In genomic region chr6:111817451-111818146, GRCh38 we compare ENCODE assay signal across 14 cellular contexts. TPM values are rescaled to one million over a fixed set of nuclear protein-coding genes. Genes with fewer than 3 reads are reported as not detected.
DNase-seq lines count a peak whose midpoint lies in the region; ATAC-seq lines count a peak whose summit lies in the region.
"Had no signal": no experiment of that assay in that cellular context is flagged by ENCODE, and none has a peak within 500 bp of the region (broad histone marks: within the 10 kb centered on the region; RNA-seq: fewer than 3 reads in every experiment).

No MANE protein-coding gene starts in this region.

- peaks cover 70% of the 10 kb centered on the region for H3K4me1 Mint-ChIP-seq in activated naive CD4-positive, alpha-beta T cell treated with anti-CD3 and anti-CD28 coated beads for 36 hours (ENCODE audit: low read depth)
- peaks cover 56% of the 10 kb centered on the region for H3K4me1 Mint-ChIP-seq in activated naive CD8-positive, alpha-beta T cell treated with anti-CD3 and anti-CD28 coated beads for 36 hours
- peaks cover 74 to 84% of the 10 kb centered on the region in 2 donors for H3K4me1 Mint-ChIP-seq in immature natural killer cell

- H3K27ac ChIP-seq in temporal lobe (ENCODE audit: low read depth, low read length) = peak overlapping the region; percentile 81
- H3K27ac ChIP-seq: brain microvascular endothelial cell had no signal

- H3K36me3 Mint-ChIP-seq in activated naive CD4-positive, alpha-beta T cell treated with anti-CD3 and anti-CD28 coated beads for 36 hours (ENCODE audit: low read depth) = peaks cover 31% of the 10 kb centered on the region
- peaks cover 65% of the 10 kb centered on the region for H3K36me3 Mint-ChIP-seq in activated naive CD8-positive, alpha-beta T cell treated with anti-CD3 and anti-CD28 coated beads for 36 hours
- H3K36me3 Mint-ChIP-seq in immature natural killer cell = peaks cover 0 to 15% (median 0%) of the 10 kb centered on the region in 3 donors

- DNase-seq in activated naive CD4-positive, alpha-beta T cell treated with anti-CD3 and anti-CD28 coated beads for 36 hours = no peak
- no peak for DNase-seq in activated naive CD4-positive, alpha-beta T cell treated with Interleukin-2 at 50 U/mL for 16 hours
- DNase-seq in activated naive CD8-positive, alpha-beta T cell treated with anti-CD3 and anti-CD28 coated beads for 36 hours = no peak
- no peak for DNase-seq in immature natural killer cell
- DNase-seq in A172 (ENCODE audit: low spot score) = no peak
- DNase-seq in NCI-H2227 treated with DMSO at 0.1 percent for 48 hours (lab: John Stamatoyannopoulos, UW) = no peak
- DNase-seq: brain microvascular endothelial cell, DMS53, kidney glomerular epithelial cell, NCI-H2107, SK-N-SH had no signal

- H3K27me3 Mint-ChIP-seq in activated naive CD4-positive, alpha-beta T cell treated with anti-CD3 and anti-CD28 coated beads for 36 hours (ENCODE audit: low read depth) = no peaks in the 10 kb centered on the region
- no peaks in the 10 kb centered on the region for H3K27me3 Mint-ChIP-seq in activated naive CD8-positive, alpha-beta T cell treated with anti-CD3 and anti-CD28 coated beads for 36 hours
- H3K27me3 Mint-ChIP-seq in immature natural killer cell (ENCODE audit: low read depth in 3 of 3) = peaks cover 0 to 3% (median 3%) of the 10 kb centered on the region in 3 donors

- H3K27ac Mint-ChIP-seq in activated naive CD4-positive, alpha-beta T cell treated with anti-CD3 and anti-CD28 coated beads for 36 hours = peak overlapping the region; percentile 7
- peak overlapping the region; percentile 19 for H3K27ac Mint-ChIP-seq in activated naive CD8-positive, alpha-beta T cell treated with anti-CD3 and anti-CD28 coated beads for 36 hours
- H3K27ac Mint-ChIP-seq in immature natural killer cell = peak overlapping the region; percentile 19 to 87 (median 79)
- H3K27ac Mint-ChIP-seq: WTC11 had no signal

- peaks cover 2% of the 10 kb centered on the region for H3K9me3 Mint-ChIP-seq in activated naive CD4-positive, alpha-beta T cell treated with anti-CD3 and anti-CD28 coated beads for 36 hours
- H3K9me3 Mint-ChIP-seq in activated naive CD8-positive, alpha-beta T cell treated with anti-CD3 and anti-CD28 coated beads for 36 hours = peaks cover 5% of the 10 kb centered on the region
- H3K9me3 Mint-ChIP-seq in immature natural killer cell = no peaks in the 10 kb centered on the region

- intact Hi-C loops in activated naive CD4-positive, alpha-beta T cell treated with anti-CD3 and anti-CD28 coated beads for 36 hours (cut with micrococcal nuclease) = no loop called here

- ATAC-seq in HG02623 (IDR thresholded peaks at IDR 0.05; ENCODE audit: unreplicated experiment) = no peak
- ATAC-seq: WTC11 had no signal

- H3K4me3 Mint-ChIP-seq in activated naive CD4-positive, alpha-beta T cell treated with anti-CD3 and anti-CD28 coated beads for 36 hours = no peak overlapping the region
- H3K4me3 Mint-ChIP-seq in activated naive CD8-positive, alpha-beta T cell treated with anti-CD3 and anti-CD28 coated beads for 36 hours = no peak overlapping the region
- peak overlapping the region in 2 of 5 donors; percentile 49 to 74 for H3K4me3 Mint-ChIP-seq in immature natural killer cell
- H3K4me3 Mint-ChIP-seq: WTC11 had no signal

- CTCF ChIA-PET in activated naive CD4-positive, alpha-beta T cell treated with anti-CD3 and anti-CD28 coated beads for 36 hours (lab: Charles Lee) = interaction anchor here (1.1 to 1.9 kb wide), 4 partner anchors 10 to 95 kb away, joined by 3 to 4 read pairs (median 4); no protein-coding TSS in a partner anchor

RNA-seq across cellular contexts. Expression of gene FYN, which starts 55.7 kb away (rescaled TPM):
- 100 to 1,000 TPM; 236 to 244 TPM for total RNA-seq in activated naive CD4-positive, alpha-beta T cell treated with anti-CD3 and anti-CD28 coated beads for 36 hours
- total RNA-seq in activated naive CD8-positive, alpha-beta T cell treated with anti-CD3 and anti-CD28 coated beads for 36 hours = 100 to 1,000 TPM; 390 to 395 TPM
- 100 to 1,000 TPM; 358 to 488 (median 414) TPM for polyA plus RNA-seq in immature natural killer cell
- 225 TPM for total RNA-seq in temporal lobe
- 26.0 and 26.6 TPM in 2 replicates for total RNA-seq in A172 (2014; rRNA removed; shearing (Covaris generic))

Comparison
In these comparisons a context has a peak if more than half of its experiments do, and no peak if none do; other contexts are left out.
1. H3K27ac Mint-ChIP-seq: peak in every context shown above with its lines; median percentile 79 in immature natural killer cell; 19 in activated naive CD8-positive, alpha-beta T cell treated with anti-CD3 and anti-CD28 coated beads for 36 hours; 7 in activated naive CD4-positive, alpha-beta T cell treated with anti-CD3 and anti-CD28 coated beads for 36 hours.